In the genomic region with DNA sequence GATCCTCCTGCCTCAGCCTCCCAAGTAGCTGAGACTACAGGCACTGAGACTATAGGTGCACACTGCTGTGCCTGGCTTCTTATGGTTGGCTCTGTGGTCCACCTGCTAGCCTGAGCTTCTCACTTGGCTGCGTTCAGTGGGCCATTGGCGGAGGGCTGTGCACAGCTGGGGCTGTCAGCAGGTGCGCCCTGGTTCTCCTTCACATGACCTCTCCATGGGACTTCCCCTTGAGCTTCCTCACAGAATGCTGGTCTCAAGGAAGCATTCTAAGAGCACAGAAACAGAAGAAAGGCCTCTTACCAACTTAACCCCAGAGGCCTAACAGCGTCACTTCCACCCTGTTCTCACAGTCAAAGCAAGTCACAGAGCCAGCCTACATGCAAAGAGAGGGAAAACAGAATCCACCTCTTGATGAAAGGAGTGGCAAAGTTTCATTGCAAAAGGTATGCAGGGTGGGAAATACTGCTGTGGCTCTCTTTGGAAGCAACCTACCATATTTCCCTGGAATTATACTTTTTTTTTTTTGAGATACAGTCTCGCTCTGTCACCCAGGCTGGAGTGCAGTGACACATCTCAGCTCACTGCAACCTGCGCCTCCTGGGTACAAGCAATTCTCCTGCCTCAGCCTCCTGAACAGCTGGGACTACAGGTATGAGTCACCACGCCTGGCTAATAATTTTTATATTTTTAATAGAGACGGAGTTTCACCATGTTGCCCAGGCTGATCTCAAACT, we compare ENCODE assay signal across 1 cellular context.
TF ChIP-seq lines count a peak whose summit lies in the region.

No MANE protein-coding gene starts in this region.

TF ChIP-seq in GM12878, 131 proteins besides CTCF, POLR2A, EP300 and RAD21 (continued from another document):
- TF ChIP-seq TBL1XR1 (IDR thresholded peaks at IDR 0.05; ENCODE audit: low read depth, low read length) (0 out of 2 replicates have a peak, but pooled peaks have one; percentile 67), CREB1 (IDR thresholded peaks at IDR 0.05; ENCODE audit: low read depth) (peak; percentile 53; the same call in 1 of the 2 replicates), FOXM1 (IDR thresholded peaks at IDR 0.05; ENCODE audit: low read depth, low read length) (0 out of 2 replicates have a peak, but pooled peaks have one; percentile 57), GATAD2B (conservative IDR thresholded peaks at IDR 0.05; ENCODE audit: low read depth) (peak; percentile 52), ZNF274 (IDR thresholded peaks at IDR 0.05; ENCODE audit: insufficient read depth, insufficient read length) (no peak)
